In genomic region chr6:20706293-20707165, GRCh38 we compare ENCODE assay signal across 10 cellular contexts.
DNase-seq lines count a peak whose midpoint lies in the region; ATAC-seq and TF ChIP-seq lines count a peak whose summit lies in the region.
"Had no signal": no experiment of that assay in that cellular context is flagged by ENCODE, and none has a peak within 500 bp of the region (broad histone marks: within the 10 kb centered on the region; RNA-seq: fewer than 3 reads in every experiment).

No MANE protein-coding gene starts in this region.

- H3K4me3 ChIP-seq in fibroblast of pulmonary artery (replicated peaks; ENCODE audit: low read depth, low read length) = no peak overlapping the region
- H3K4me3 ChIP-seq: lung, suprapubic skin had no signal

- no peaks in the 10 kb centered on the region for H3K9me3 Mint-ChIP-seq in activated CD8-positive, alpha-beta memory T cell treated with anti-CD3 and anti-CD28 coated beads, Interleukin-2, amount 10 ng/mL, durations not matched to agents 7 days and 5 days (ENCODE audit: low read depth)

- CTCF ChIA-PET in activated CD8-positive, alpha-beta memory T cell treated with anti-CD3 and anti-CD28 coated beads, Interleukin-2, amount 10 ng/mL, durations not matched to agents 7 days and 5 days (lab: Charles Lee) = no interaction called here

- ATAC-seq in HG03280 (IDR thresholded peaks at IDR 0.05; ENCODE audit: unreplicated experiment) (peak; percentile 5), HG02759 (IDR thresholded peaks at IDR 0.05; ENCODE audit: unreplicated experiment) (no peak), GM21515 (IDR thresholded peaks at IDR 0.05; ENCODE audit: unreplicated experiment) (no peak)
- no peak for ATAC-seq in activated CD8-positive, alpha-beta memory T cell treated with anti-CD3 and anti-CD28 coated beads, Interleukin-2, amount 10 ng/mL, durations not matched to agents 7 days and 5 days

- H3K4me1 Mint-ChIP-seq in activated CD8-positive, alpha-beta memory T cell treated with anti-CD3 and anti-CD28 coated beads, Interleukin-2, amount 10 ng/mL, durations not matched to agents 7 days and 5 days = peaks cover 22% of the 10 kb centered on the region

- no peaks in the 10 kb centered on the region for H3K27me3 Mint-ChIP-seq in activated CD8-positive, alpha-beta memory T cell treated with anti-CD3 and anti-CD28 coated beads, Interleukin-2, amount 10 ng/mL, durations not matched to agents 7 days and 5 days

- H3K4me3 Mint-ChIP-seq in activated CD8-positive, alpha-beta memory T cell treated with anti-CD3 and anti-CD28 coated beads, Interleukin-2, amount 10 ng/mL, durations not matched to agents 7 days and 5 days = no peak overlapping the region

- in situ Hi-C loops in Caki2 (cut with HindIII; ENCODE audit: low pct_unique_long_range_greater_than_20kb, low sequenced_read_pairs) = no loop called here

- TF ChIP-seq CTCF in fibroblast of pulmonary artery (IDR thresholded peaks at IDR 0.05; ENCODE audit: low read length, missing control alignments) = no peak

- peaks cover 4% of the 10 kb centered on the region for H3K36me3 Mint-ChIP-seq in activated CD8-positive, alpha-beta memory T cell treated with anti-CD3 and anti-CD28 coated beads, Interleukin-2, amount 10 ng/mL, durations not matched to agents 7 days and 5 days

- H3K27ac Mint-ChIP-seq in activated CD8-positive, alpha-beta memory T cell treated with anti-CD3 and anti-CD28 coated beads, Interleukin-2, amount 10 ng/mL, durations not matched to agents 7 days and 5 days = no peak overlapping the region

- DNase-seq in Caki2 (ENCODE audit: low read depth) = peak; percentile 33
- DNase-seq in NCI-H446 (lab: John Stamatoyannopoulos, UW) = peak; percentile 95 to 96
- peak; percentile 25 for DNase-seq in fibroblast of pulmonary artery (ENCODE audit: low read depth)
- no peak for DNase-seq in germinal center (ENCODE audit: low spot score)
- no peak for DNase-seq in activated CD8-positive, alpha-beta memory T cell treated with anti-CD3 and anti-CD28 coated beads, Interleukin-2, amount 10 ng/mL, durations not matched to agents 7 days and 5 days

Comparison
In these comparisons a context has a peak if more than half of its experiments do, and no peak if none do; other contexts are left out.
1. DNase-seq: peak in Caki2 (single experiment), NCI-H446 (2 of 2) and fibroblast of pulmonary artery (single experiment); none in germinal center (single experiment) and activated CD8-positive, alpha-beta memory T cell treated with anti-CD3 and anti-CD28 coated beads, Interleukin-2, amount 10 ng/mL, durations not matched to agents 7 days and 5 days (single experiment).